ENCODE assay signal across 10 cellular contexts in the genomic region with DNA sequence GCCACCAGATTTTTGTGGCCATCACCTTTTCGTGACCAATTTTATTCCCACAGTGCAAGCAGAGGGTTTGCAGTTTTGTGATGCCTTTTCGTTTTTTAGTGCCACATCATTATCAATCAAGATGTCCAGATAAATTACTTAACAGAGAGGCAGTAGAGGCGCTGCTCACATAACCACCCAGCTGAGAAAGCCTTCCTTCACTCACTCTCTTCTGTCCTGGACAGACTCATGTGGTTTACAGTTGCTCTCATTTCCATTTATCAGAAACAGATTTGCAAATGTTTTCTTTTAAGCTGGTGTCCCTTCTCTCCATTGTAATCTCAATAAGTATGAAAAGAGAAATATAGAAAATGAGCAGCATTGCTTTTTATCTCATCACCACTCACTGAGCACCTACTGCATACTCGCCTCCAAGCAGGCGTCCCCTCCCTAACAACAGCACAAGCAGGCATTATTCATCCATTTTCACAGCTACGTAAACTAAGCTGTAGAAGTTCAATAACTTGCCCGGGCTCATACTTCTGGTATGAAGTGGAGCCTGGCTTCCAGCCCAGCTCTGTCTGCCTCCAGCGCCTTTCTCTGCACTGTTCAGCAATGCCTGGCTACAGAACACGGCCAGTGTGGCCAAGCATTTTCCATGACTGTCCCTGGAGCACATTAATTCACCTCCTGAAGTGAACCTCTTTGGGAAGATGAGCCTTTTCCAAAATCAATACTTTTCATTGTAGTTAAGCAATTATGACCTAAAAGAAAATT. TPM values are rescaled to one million over a fixed set of nuclear protein-coding genes. Genes with fewer than 3 reads are reported as not detected.
DNase-seq lines count a peak whose midpoint lies in the region; ATAC-seq lines count a peak whose summit lies in the region.
"Had no signal": no experiment of that assay in that cellular context is flagged by ENCODE, and none has a peak within 500 bp of the region (broad histone marks: within the 10 kb centered on the region; RNA-seq: fewer than 3 reads in every experiment).

No MANE protein-coding gene starts in this region.

- 4 to 11% methylated on average over 9 of the region's 9 CpGs for WGBS in aorta, 2 donors

- peak; percentile 2 for DNase-seq in NCI-H2029 treated with DMSO at 0.1 percent for 48 hours (lab: John Stamatoyannopoulos, UW)
- no peak for DNase-seq in NCI-H2029 (lab: John Stamatoyannopoulos, UW)
- peak; percentile 66 for DNase-seq in dermis blood vessel endothelial cell
- DNase-seq in medulla oblongata (ENCODE audit: extremely low spot score) = peak; percentile 79
- peak; percentile 92 to 96 for DNase-seq in aorta
- no peak for DNase-seq in stimulated activated CD4-positive, alpha-beta T cell treated with anti-CD3 and anti-CD28 coated beads, Interleukin-4, amount 100 ng/mL, for 24 hours
- no peak for DNase-seq in OCI-M1 (lab: John Stamatoyannopoulos, UW)

- peak overlapping the region; percentile 63 to 88 for H3K27ac ChIP-seq in aorta (ENCODE audit: low read depth in 1 of 2, low read length in 2 of 2)
- H3K27ac ChIP-seq: C4-2B had no signal

- H3K9me3 ChIP-seq in aorta (ENCODE audit: control insufficient read depth, low read length) = no peaks in the 10 kb centered on the region

- ATAC-seq in aorta (ENCODE audit: low FRiP score) (peak; percentile 91), HG02798 (IDR thresholded peaks at IDR 0.05; ENCODE audit: poor library complexity, unreplicated experiment) (no peak)

- peaks cover 2 to 15% of the 10 kb centered on the region in 2 donors for H3K4me1 ChIP-seq in aorta (ENCODE audit: control insufficient read depth in 1 of 2, insufficient read depth in 2 of 2, low read length in 2 of 2)

- H3K4me3 ChIP-seq in aorta (ENCODE audit: low read length in 2 of 2) = no peak overlapping the region
- H3K4me3 ChIP-seq: K562 had no signal

- no peaks in the 10 kb centered on the region for H3K27me3 ChIP-seq in aorta (ENCODE audit: control insufficient read depth in 1 of 2, insufficient read depth in 2 of 2, low read length in 1 of 2)

- intact Hi-C loops in aorta (cut with DNase I) = loop anchor here (5.0 to 10.0 kb wide), 4 partner anchors 35 to 123 kb away; partner anchors contain the start of genes HMGB1 (in 1 of the 2) and KATNAL1 (in 1 of the 2)

- H3K36me3 ChIP-seq in aorta (ENCODE audit: control insufficient read depth in 1 of 2, insufficient read depth in 2 of 2, low read length in 1 of 2) = no peaks in the 10 kb centered on the region

RNA-seq across cellular contexts. Expression of gene KATNAL1, which starts 34.6 kb away (rescaled TPM):
- total RNA-seq in dermis blood vessel endothelial cell (26.4 and 26.5 TPM in 2 replicates), aorta (10 to 100 TPM; 37.1 to 43.8 TPM)
- 1 to 10 TPM; 6.3 to 6.9 TPM for polyA plus RNA-seq in aorta

Comparison
In these comparisons a context has a peak if more than half of its experiments do, and no peak if none do; other contexts are left out.
1. DNase-seq: peak in NCI-H2029 treated with DMSO at 0.1 percent for 48 hours (single experiment), dermis blood vessel endothelial cell (single experiment), medulla oblongata (single experiment) and aorta (2 of 2); none in NCI-H2029 (single experiment), stimulated activated CD4-positive, alpha-beta T cell treated with anti-CD3 and anti-CD28 coated beads, Interleukin-4, amount 100 ng/mL, for 24 hours (single experiment) and OCI-M1 (single experiment).